Comparison of ENCODE assay signal across 19 cellular contexts in the genomic region with DNA sequence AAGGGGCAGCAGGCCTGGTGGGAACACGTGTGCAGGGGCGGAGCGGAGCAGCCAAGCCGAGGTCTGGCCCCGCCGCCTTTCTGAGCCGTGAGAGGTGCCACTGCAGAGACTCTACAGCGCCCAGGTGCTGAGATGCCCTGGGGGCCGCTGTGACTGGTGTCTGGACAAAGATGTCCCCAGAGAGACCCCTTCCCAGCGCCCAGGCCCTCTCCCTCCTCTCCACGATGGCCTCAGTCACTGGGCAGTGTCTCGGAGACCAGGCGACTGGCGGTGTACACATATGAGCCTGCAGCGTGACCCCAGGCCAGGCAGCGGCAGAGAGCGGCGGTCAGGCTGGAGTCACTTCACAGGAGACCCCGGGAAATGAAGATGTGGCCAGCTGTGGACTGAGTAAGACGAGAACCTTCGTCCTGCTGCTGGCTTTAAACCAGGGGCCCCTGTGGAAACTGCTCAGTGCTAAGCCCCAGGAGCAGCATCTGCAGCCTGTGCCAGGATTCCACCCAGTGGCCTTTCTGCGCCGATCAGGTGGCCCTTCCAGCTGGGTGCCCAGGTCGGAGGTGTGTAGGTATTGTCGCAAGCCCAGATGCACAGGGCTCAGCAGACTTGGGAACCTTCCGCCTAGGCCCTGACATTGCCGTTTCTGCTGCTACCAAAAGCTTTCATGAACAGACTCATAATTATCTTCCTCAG.
"Had no signal": no experiment of that assay in that cellular context is flagged by ENCODE, and none has a peak within 500 bp of the region (broad histone marks: within the 10 kb centered on the region; RNA-seq: fewer than 3 reads in every experiment).

No MANE protein-coding gene starts in this region.

- H3K36me3 Mint-ChIP-seq: naive thymus-derived CD4-positive, alpha-beta T cell had no signal

- H3K4me3 ChIP-seq: colonic mucosa, dorsolateral prefrontal cortex, esophagus muscularis mucosa, gastroesophageal sphincter, heart right ventricle, left lung, lower lobe of right lung had no signal

- H3K27ac ChIP-seq: colonic mucosa, esophagus muscularis mucosa, foreskin keratinocyte, gastroesophageal sphincter, heart right ventricle, left lung, lower lobe of right lung had no signal

- H3K4me1 ChIP-seq: colonic mucosa, foreskin keratinocyte, left lung had no signal

- H3K27me3 ChIP-seq: colonic mucosa, dorsolateral prefrontal cortex had no signal

- H3K9me3 ChIP-seq: colonic mucosa, esophagus muscularis mucosa, gastroesophageal sphincter, heart right ventricle, left lung, lower lobe of right lung had no signal

- ATAC-seq: foreskin keratinocyte; gastroesophageal sphincter; heart right ventricle; left cardiac atrium; left lung; left ventricle myocardium superior; lower lobe of right lung; naive thymus-derived CD4-positive, alpha-beta T cell had no signal

- H3K9me3 Mint-ChIP-seq: naive thymus-derived CD4-positive, alpha-beta T cell had no signal

- H3K4me3 Mint-ChIP-seq: naive thymus-derived CD4-positive, alpha-beta T cell had no signal

- DNase-seq: colonic mucosa; cortex of kidney; dermis blood vessel endothelial cell; dorsolateral prefrontal cortex; effector CD4-positive, alpha-beta T cell; effector memory CD4-positive, alpha-beta T cell; foreskin keratinocyte; head of caudate nucleus; heart right ventricle; hippocampal formation; left cardiac atrium; left lung; left ventricle myocardium superior; lower lobe of right lung; mesenchymal stem cell; midbrain; naive thymus-derived CD4-positive, alpha-beta T cell had no signal

- H3K36me3 ChIP-seq: colonic mucosa, gastroesophageal sphincter, heart right ventricle, left lung, lower lobe of right lung had no signal

- H3K27me3 Mint-ChIP-seq: naive thymus-derived CD4-positive, alpha-beta T cell had no signal
